1 cellular context compared by ENCODE assay signal in the genomic region with DNA sequence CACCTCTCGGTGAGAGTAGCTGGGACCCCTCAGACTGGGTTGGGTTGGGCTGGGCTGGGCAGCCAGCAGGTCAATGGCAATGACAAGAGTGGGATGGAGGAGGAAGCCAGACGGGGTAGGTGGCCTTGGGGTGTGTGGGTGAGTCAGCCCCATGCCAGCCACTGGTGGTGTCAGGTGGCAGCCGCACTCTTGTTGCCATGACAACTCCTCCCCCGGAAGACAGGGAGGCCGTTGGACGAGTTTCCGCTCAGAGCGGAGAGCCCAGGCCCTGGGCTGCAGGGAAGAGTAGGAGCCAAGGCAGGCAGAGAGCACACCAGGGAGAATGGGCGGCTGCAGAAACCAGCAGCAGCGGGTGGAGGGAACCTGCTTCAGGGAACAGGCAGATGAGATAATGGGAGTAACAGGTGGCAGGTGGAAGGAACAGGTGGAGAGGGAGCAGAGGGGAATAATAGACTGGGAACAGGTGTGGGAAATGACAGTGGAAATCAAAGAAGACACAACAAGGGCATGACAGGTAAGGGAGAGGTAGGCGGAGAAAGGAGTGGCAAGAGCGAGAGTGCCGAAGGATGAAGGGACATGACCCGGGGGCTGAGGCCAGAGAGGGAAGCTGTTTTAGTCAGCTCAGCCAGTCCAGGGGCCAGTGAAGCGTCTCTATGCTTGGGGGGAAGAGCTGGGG.
TF ChIP-seq lines count a peak whose summit lies in the region.

No MANE protein-coding gene starts in this region.

TF ChIP-seq in HEK293, 187 proteins besides CTCF, POLR2A, EP300 and RAD21 (continued from another document):
- TF ChIP-seq, protein P1, sequence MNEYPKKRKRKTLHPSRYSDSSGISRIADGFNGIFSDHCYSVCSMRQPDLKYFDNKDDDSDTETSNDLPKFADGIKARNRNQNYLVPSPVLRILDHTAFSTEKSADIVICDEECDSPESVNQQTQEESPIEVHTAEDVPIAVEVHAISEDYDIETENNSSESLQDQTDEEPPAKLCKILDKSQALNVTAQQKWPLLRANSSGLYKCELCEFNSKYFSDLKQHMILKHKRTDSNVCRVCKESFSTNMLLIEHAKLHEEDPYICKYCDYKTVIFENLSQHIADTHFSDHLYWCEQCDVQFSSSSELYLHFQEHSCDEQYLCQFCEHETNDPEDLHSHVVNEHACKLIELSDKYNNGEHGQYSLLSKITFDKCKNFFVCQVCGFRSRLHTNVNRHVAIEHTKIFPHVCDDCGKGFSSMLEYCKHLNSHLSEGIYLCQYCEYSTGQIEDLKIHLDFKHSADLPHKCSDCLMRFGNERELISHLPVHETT (tag by site-specific recombination; IDR thresholded peaks at IDR 0.05) = no peak
- TF ChIP-seq, protein P2, sequence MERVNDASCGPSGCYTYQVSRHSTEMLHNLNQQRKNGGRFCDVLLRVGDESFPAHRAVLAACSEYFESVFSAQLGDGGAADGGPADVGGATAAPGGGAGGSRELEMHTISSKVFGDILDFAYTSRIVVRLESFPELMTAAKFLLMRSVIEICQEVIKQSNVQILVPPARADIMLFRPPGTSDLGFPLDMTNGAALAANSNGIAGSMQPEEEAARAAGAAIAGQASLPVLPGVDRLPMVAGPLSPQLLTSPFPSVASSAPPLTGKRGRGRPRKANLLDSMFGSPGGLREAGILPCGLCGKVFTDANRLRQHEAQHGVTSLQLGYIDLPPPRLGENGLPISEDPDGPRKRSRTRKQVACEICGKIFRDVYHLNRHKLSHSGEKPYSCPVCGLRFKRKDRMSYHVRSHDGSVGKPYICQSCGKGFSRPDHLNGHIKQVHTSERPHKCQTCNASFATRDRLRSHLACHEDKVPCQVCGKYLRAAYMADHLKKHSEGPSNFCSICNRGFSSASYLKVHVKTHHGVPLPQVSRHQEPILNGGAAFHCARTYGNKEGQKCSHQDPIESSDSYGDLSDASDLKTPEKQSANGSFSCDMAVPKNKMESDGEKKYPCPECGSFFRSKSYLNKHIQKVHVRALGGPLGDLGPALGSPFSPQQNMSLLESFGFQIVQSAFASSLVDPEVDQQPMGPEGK (tag by site-specific recombination; IDR thresholded peaks at IDR 0.05) = peak; percentile 63
